8 cellular contexts compared by ENCODE assay signal in genomic region chr19:41363753-41364545, GRCh38. TPM values are rescaled to one million over a fixed set of nuclear protein-coding genes. Genes with fewer than 3 reads are reported as not detected.
DNase-seq lines count a peak whose midpoint lies in the region; ATAC-seq and TF ChIP-seq lines count a peak whose summit lies in the region.

B9D2 (minus strand) TSS chr19:41364149; CDS start chr19:41363519, 630 bp downstream.

- H4K8ac ChIP-seq in IMR-90 (ENCODE audit: low read depth in 2 of 2, low read length in 2 of 2): peak within 1 kb of the TSS; percentile 97 to 100

- intact Hi-C loops in IMR-90 (cut with micrococcal nuclease): no loop called here

- peak within 1 kb of the TSS; percentile 90 for H3K9ac ChIP-seq in IMR-90 (ENCODE audit: low read depth, low read length)

- dilution Hi-C loops in IMR-90 (cut with HindIII; ENCODE audit: low sequenced_read_pairs, unreplicated experiment): no loop called here

- peak; percentile 82 for ATAC-seq in GM21528 (IDR thresholded peaks at IDR 0.05; ENCODE audit: low FRiP score, unreplicated experiment)
- peak; percentile 94 for ATAC-seq in IMR-90 (ENCODE audit: low read depth)

- peaks cover 13% of the 10 kb centered on the region for H3K9me1 ChIP-seq in IMR-90 (ENCODE audit: insufficient read depth, low read length)

- H3K4me3 ChIP-seq in IMR-90 (ENCODE audit: insufficient read depth, low read depth, low read length) (peak within 1 kb of the TSS; percentile 67), epithelial cell of esophagus (ENCODE audit: low read length) (peak within 1 kb of the TSS; percentile 63), mononuclear cell (ENCODE audit: low read length) (peak within 1 kb of the TSS; percentile 82)

- H3K4me2 ChIP-seq in IMR-90 (ENCODE audit: low read depth, low read length): peak within 1 kb of the TSS; percentile 94

- peak within 1 kb of the TSS; percentile 93 for H3K27ac ChIP-seq in IMR-90 (ENCODE audit: insufficient read depth, low read length)

- peak within 1 kb of the TSS; percentile 98 for H3K14ac ChIP-seq in IMR-90 (replicated peaks; ENCODE audit: low read depth, low read length)

- H3K23ac ChIP-seq in IMR-90 (ENCODE audit: low read depth, low read length): peak within 1 kb of the TSS; percentile 94

- no peaks in the 10 kb centered on the region for H3K36me3 ChIP-seq in IMR-90 (ENCODE audit: control insufficient read depth, insufficient read depth, low read length)

- H2BK15ac ChIP-seq in IMR-90 (ENCODE audit: low read depth, low read length): peak within 1 kb of the TSS; percentile 86

- peak within 1 kb of the TSS; percentile 98 for H2AFZ ChIP-seq in IMR-90 (replicated peaks; ENCODE audit: low read length, poor library complexity)

- H3K27me3 ChIP-seq in IMR-90 (ENCODE audit: control insufficient read depth, insufficient read depth, low read length): no peaks in the 10 kb centered on the region
- H3K27me3 ChIP-seq in mononuclear cell (ENCODE audit: insufficient read depth, low read length): no peaks in the 10 kb centered on the region

- peak within 1 kb of the TSS; percentile 91 for H2BK120ac ChIP-seq in IMR-90 (ENCODE audit: low read depth, low read length)

- BruUV-seq in IMR-90 (replicated peaks; lab: Mats Ljungman, UMichigan): TSS peak; percentile 70

- CTCF ChIA-PET in IMR-90 (lab: Yijun Ruan, JAX): interaction anchor here (0.5 to 1.2 kb wide), 4 partner anchors 8 to 565 kb away, joined by 3 to 7 read pairs (median 4); partner anchors contain the start of genes EGLN2 and TGFB1

- H4K5ac ChIP-seq in IMR-90 (ENCODE audit: low read depth, low read length): peak within 1 kb of the TSS; percentile 97

- peak within 1 kb of the TSS; percentile 95 for H3K56ac ChIP-seq in IMR-90 (ENCODE audit: extremely low read depth, insufficient read depth, low read length)

- H3K4ac ChIP-seq in IMR-90 (ENCODE audit: low read depth, low read length): peak within 1 kb of the TSS; percentile 97

- peak within 1 kb of the TSS; percentile 97 for H2BK5ac ChIP-seq in IMR-90 (ENCODE audit: low read depth, low read length, poor library complexity, severe bottlenecking)

- no peaks in the 10 kb centered on the region for H3K9me3 ChIP-seq in IMR-90 (ENCODE audit: control insufficient read depth, insufficient read depth, low read length)
- H3K9me3 ChIP-seq in mononuclear cell (ENCODE audit: low read depth, low read length): no peaks in the 10 kb centered on the region

- DNase-seq in DMS 273 (lab: John Stamatoyannopoulos, UW; ENCODE audit: unreplicated experiment) (peak; percentile 99), IMR-90 (peak; percentile 98), OCI-M1 (lab: John Stamatoyannopoulos, UW) (peak; percentile 100), activated T-cell treated with anti-CD3 and anti-CD28 coated beads for 4 hours (peak; percentile 96), epithelial cell of esophagus (ENCODE audit: low read depth) (peak; percentile 98)
- peak; percentile 95 for DNase-seq in stimulated activated CD8-positive, alpha-beta memory T cell treated with anti-CD3 and anti-CD28 coated beads, Interleukin-4, amount 100 ng/mL, for 1 hour (ENCODE audit: low read depth in 2 of 2, low spot score in 1 of 2)

- no peaks in the 10 kb centered on the region for H4K20me1 ChIP-seq in IMR-90 (ENCODE audit: insufficient read depth, low read length)

- in situ Hi-C loops in IMR-90 (cut with MboI; ENCODE audit: low sequenced_read_pairs): no loop called here

- TF ChIP-seq CTCF in IMR-90 (conservative IDR thresholded peaks at IDR 0.05; ENCODE audit: low read depth, low read length) (no peak), epithelial cell of esophagus (IDR thresholded peaks at IDR 0.05; ENCODE audit: insufficient read depth, low read depth, low read length, missing control alignments) (no peak)

- peak; percentile 91 for TF ChIP-seq POLR2A in IMR-90 (IDR thresholded peaks at IDR 0.05; ENCODE audit: low read depth, low read length)

- peaks cover 26 to 50% of the 10 kb centered on the region in 2 experiments for H3K79me1 ChIP-seq in IMR-90 (ENCODE audit: low read depth in 1 of 2, low read length in 2 of 2)

- POLR2A ChIA-PET in IMR-90 (lab: Charles Lee; ENCODE audit: unreplicated experiment): interaction anchor here (0.6 to 1.3 kb wide), 3 partner anchors 11 to 760 kb away, joined by 4 to 5 read pairs (median 4); no protein-coding TSS in a partner anchor

- 0% methylated on average over 10 of the region's 57 CpGs; no CpG with 5 or more reads in 1 of the 2 experiments for WGBS in IMR-90 (ENCODE audit: extremely low coverage in 2 of 2, insufficient read length in 1 of 2), 2 experiments

- peak within 1 kb of the TSS; percentile 75 for H2BK20ac ChIP-seq in IMR-90 (ENCODE audit: low read depth, low read length)

- H3K4me1 ChIP-seq in IMR-90 (ENCODE audit: control insufficient read depth, insufficient read depth, low read length) (peaks cover 15% of the 10 kb centered on the region), mononuclear cell (ENCODE audit: insufficient read depth, low read length) (peaks cover 60% of the 10 kb centered on the region)

- peak within 1 kb of the TSS; percentile 97 for H2AK9ac ChIP-seq in IMR-90 (replicated peaks; ENCODE audit: low read depth, low read length, poor library complexity)

- H4K91ac ChIP-seq in IMR-90 (ENCODE audit: insufficient read depth, low read depth, low read length): peak within 1 kb of the TSS; percentile 98

- peak within 1 kb of the TSS; percentile 95 for H2AK5ac ChIP-seq in IMR-90 (ENCODE audit: low read depth, low read length)

- peak within 1 kb of the TSS; percentile 93 for H3K18ac ChIP-seq in IMR-90 (ENCODE audit: low read depth, low read length)

- no peak for TF ChIP-seq RAD21 in IMR-90 (IDR thresholded peaks at IDR 0.05; ENCODE audit: low read length)

TF ChIP-seq in IMR-90, 13 proteins besides CTCF, POLR2A, EP300 and RAD21:
- TF ChIP-seq MAZ (IDR thresholded peaks at IDR 0.05; ENCODE audit: borderline replicate concordance, low read depth, low read length) (peak; percentile 64; the same call in 1 of the 2 replicates), ELK1 (IDR thresholded peaks at IDR 0.05; ENCODE audit: borderline replicate concordance, low read depth, low read length) (no peak), MXI1 (IDR thresholded peaks at IDR 0.05; ENCODE audit: borderline replicate concordance, low read depth, low read length) (peak; percentile 36; the same call in 1 of the 2 replicates), USF2 (IDR thresholded peaks at IDR 0.05; ENCODE audit: low read depth, low read length) (peak; percentile 25; the same call in 1 of the 2 replicates)

RNA-seq across cellular contexts. Expression of gene B9D2, which starts in this region (rescaled TPM):
- total RNA-seq in IMR-90 (2012; rRNA removed): 4.7 and 6.1 TPM in 2 replicates
- 9.7 and 11.5 TPM in 2 replicates for polyA plus RNA-seq in IMR-90 (2012; rRNA removed)
- 10.3 and 13.1 TPM in 2 replicates for polyA plus RNA-seq in IMR-90 (2012; cell fraction: cytosol; rRNA removed)
- 4.0 and 7.2 TPM in 2 replicates for polyA plus RNA-seq in IMR-90 (2012; cell fraction: nucleus; rRNA removed; ENCODE audit: low replicate concordance)
- total RNA-seq in mononuclear cell: 3.8 TPM

Comparison
In these comparisons a context has a peak if more than half of its experiments do, and no peak if none do; other contexts are left out.
1. Peak in every context shown above with its lines: DNase-seq, ATAC-seq, H3K4me3 ChIP-seq and H3K27ac ChIP-seq.